ENCODE assay signal across 1 cellular context in genomic region chr17:37322106-37322505, GRCh38.
TF ChIP-seq lines count a peak whose summit lies in the region.

No MANE protein-coding gene starts in this region.

TF ChIP-seq in WTC11, 78 proteins besides CTCF, POLR2A, EP300 and RAD21 (continued from another document):
- TF ChIP-seq ZNF423 (CRISPR knock-in tag; IDR thresholded peaks at IDR 0.05): no peak
- TF ChIP-seq, protein P1, sequence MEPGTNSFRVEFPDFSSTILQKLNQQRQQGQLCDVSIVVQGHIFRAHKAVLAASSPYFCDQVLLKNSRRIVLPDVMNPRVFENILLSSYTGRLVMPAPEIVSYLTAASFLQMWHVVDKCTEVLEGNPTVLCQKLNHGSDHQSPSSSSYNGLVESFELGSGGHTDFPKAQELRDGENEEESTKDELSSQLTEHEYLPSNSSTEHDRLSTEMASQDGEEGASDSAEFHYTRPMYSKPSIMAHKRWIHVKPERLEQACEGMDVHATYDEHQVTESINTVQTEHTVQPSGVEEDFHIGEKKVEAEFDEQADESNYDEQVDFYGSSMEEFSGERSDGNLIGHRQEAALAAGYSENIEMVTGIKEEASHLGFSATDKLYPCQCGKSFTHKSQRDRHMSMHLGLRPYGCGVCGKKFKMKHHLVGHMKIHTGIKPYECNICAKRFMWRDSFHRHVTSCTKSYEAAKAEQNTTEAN (CRISPR knock-in tag; IDR thresholded peaks at IDR 0.05): no peak
TF ChIP-seq in WTC11: peak in this region for 0.
